ENCODE assay signal across 17 cellular contexts in the genomic region with DNA sequence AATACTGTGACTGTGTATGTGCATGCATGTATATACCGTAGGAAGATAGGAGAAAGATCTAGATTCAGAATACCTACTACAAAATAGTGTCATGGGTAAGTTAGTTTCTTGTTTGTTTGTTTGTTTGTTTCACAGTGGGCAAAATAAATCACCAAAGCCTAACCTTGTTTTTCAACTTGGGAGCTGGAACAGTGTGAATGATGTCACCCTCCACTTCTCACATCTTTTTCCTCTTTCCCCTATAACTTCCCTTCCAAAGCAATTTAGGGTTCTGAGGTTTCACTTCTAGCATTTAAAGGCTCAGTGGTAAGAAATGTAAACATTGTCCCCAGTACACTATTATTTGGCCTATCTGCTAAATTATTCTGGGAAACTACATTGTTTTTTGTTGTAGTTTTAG. TPM values are rescaled to one million over a fixed set of nuclear protein-coding genes. Genes with fewer than 3 reads are reported as not detected.
DNase-seq lines count a peak whose midpoint lies in the region; ATAC-seq, FAIRE-seq and TF ChIP-seq lines count a peak whose summit lies in the region.
"Had no signal": no experiment of that assay in that cellular context is flagged by ENCODE, and none has a peak within 500 bp of the region (broad histone marks: within the 10 kb centered on the region; RNA-seq: fewer than 3 reads in every experiment).

No MANE protein-coding gene starts in this region.

- peaks cover 4% of the 10 kb centered on the region for H3K36me3 Mint-ChIP-seq in activated naive CD4-positive, alpha-beta T cell treated with anti-CD3 and anti-CD28 coated beads for 36 hours (ENCODE audit: low read depth)

- no peaks in the 10 kb centered on the region for H3K27me3 Mint-ChIP-seq in activated naive CD4-positive, alpha-beta T cell treated with anti-CD3 and anti-CD28 coated beads for 36 hours (ENCODE audit: low read depth)
- H3K27me3 Mint-ChIP-seq: activated naive CD8-positive, alpha-beta T cell treated with anti-CD3 and anti-CD28 coated beads, Interleukin-2, amount 50 U/mL, for 24 hours; naive B cell had no signal

- H4K20me1 ChIP-seq in K562 (replicated peaks; ENCODE audit: control insufficient read depth, insufficient read depth, low read length) (no peaks in the 10 kb centered on the region), hepatocyte (ENCODE audit: insufficient read depth, poor library complexity, severe bottlenecking) (no peaks in the 10 kb centered on the region)

- intact Hi-C loops in K562 (cut with micrococcal nuclease): loop anchor here (10.0 kb wide), 1 partner anchor 109 kb away; no protein-coding TSS in a partner anchor
- intact Hi-C loops in activated naive CD4-positive, alpha-beta T cell treated with anti-CD3 and anti-CD28 coated beads for 36 hours (cut with micrococcal nuclease): no loop called here

- CTCF ChIA-PET in K562 (lab: Yijun Ruan, JAX; ENCODE audit: low intra/inter-chr PET ratio): no interaction called here
- CTCF ChIA-PET in activated naive CD4-positive, alpha-beta T cell treated with anti-CD3 and anti-CD28 coated beads for 36 hours (lab: Charles Lee): no interaction called here

- no peaks in the 10 kb centered on the region for H3K27me3 ChIP-seq in ACC112 (ENCODE audit: insufficient read depth, low read length)
- H3K27me3 ChIP-seq in K562 (ENCODE audit: control insufficient read depth in 2 of 2, insufficient read depth in 2 of 2, low read length in 2 of 2): no peaks in the 10 kb centered on the region
- H3K27me3 ChIP-seq in mesenchymal stem cell (ENCODE audit: control insufficient read depth in 1 of 2, insufficient read depth in 1 of 2, low read length in 2 of 2): no peaks in the 10 kb centered on the region
- H3K27me3 ChIP-seq in hepatocyte: no peaks in the 10 kb centered on the region
- H3K27me3 ChIP-seq: heart right ventricle, MG63, testis had no signal

- H3K9me2 ChIP-seq in hepatocyte (replicated peaks; ENCODE audit: insufficient read depth): no peaks in the 10 kb centered on the region

- no peak overlapping the region for H3K4ac ChIP-seq in mesenchymal stem cell (ENCODE audit: low read depth in 1 of 2, low read length in 2 of 2)

- WGBS in K562 (ENCODE audit: insufficient coverage, low coverage, missing lambda C conversion rate): 93% methylated on average over 1 of the region's 1 CpG
- WGBS in mesenchymal stem cell: no CpG with 5 or more reads among the region's 1 CpG
- WGBS in hepatocyte (ENCODE audit: low lambda C conversion rate, missing lambda C conversion rate): 97% methylated on average over 1 of the region's 1 CpG

- H3K9me3 Mint-ChIP-seq in activated naive CD4-positive, alpha-beta T cell treated with anti-CD3 and anti-CD28 coated beads for 36 hours: no peaks in the 10 kb centered on the region
- H3K9me3 Mint-ChIP-seq: activated naive CD8-positive, alpha-beta T cell treated with anti-CD3 and anti-CD28 coated beads, Interleukin-2, amount 50 U/mL, for 24 hours; naive B cell had no signal

- H4K91ac ChIP-seq in mesenchymal stem cell (ENCODE audit: low read length): no peak overlapping the region

- H3K9me1 ChIP-seq in K562 (ENCODE audit: control insufficient read depth, insufficient read depth, low read length): no peaks in the 10 kb centered on the region

- H2BK5ac ChIP-seq in mesenchymal stem cell (ENCODE audit: low read depth, low read length, poor library complexity, severe bottlenecking): peak overlapping the region; percentile 96

- no peak overlapping the region for H3K27ac Mint-ChIP-seq in activated naive CD4-positive, alpha-beta T cell treated with anti-CD3 and anti-CD28 coated beads for 36 hours
- H3K27ac Mint-ChIP-seq: activated naive CD8-positive, alpha-beta T cell treated with anti-CD3 and anti-CD28 coated beads, Interleukin-2, amount 50 U/mL, for 24 hours had no signal

- H3K27ac ChIP-seq in ACC112 (ENCODE audit: low read depth, low read length) (peak overlapping the region; percentile 32; the same call in 1 of the 2 replicates), K562 (ENCODE audit: extremely low read depth, low read depth, low read length) (no peak overlapping the region), mesenchymal stem cell (ENCODE audit: low read length, poor library complexity, severe bottlenecking) (peak overlapping the region; percentile 97), hepatocyte (no peak overlapping the region)
- H3K27ac ChIP-seq: testis had no signal

- H3K79me2 ChIP-seq in ACC112 (ENCODE audit: control insufficient read depth, insufficient read depth, low read length, unreplicated experiment) (peaks cover 8% of the 10 kb centered on the region), K562 (ENCODE audit: control insufficient read depth, insufficient read depth, low read length) (peaks cover 13% of the 10 kb centered on the region; the same call in 2 of the 3 replicates), hepatocyte (no peaks in the 10 kb centered on the region)

- H2BK120ac ChIP-seq in mesenchymal stem cell (ENCODE audit: low read depth, low read length): no peak overlapping the region

- ATAC-seq in K562 (no peak), GM21737 (IDR thresholded peaks at IDR 0.05; ENCODE audit: unreplicated experiment) (no peak), HG03342 (IDR thresholded peaks at IDR 0.05; ENCODE audit: unreplicated experiment) (no peak)
- ATAC-seq: activated naive CD8-positive, alpha-beta T cell treated with anti-CD3 and anti-CD28 coated beads, Interleukin-2, amount 50 U/mL, for 24 hours; Right ventricle myocardium inferior had no signal

- H4K8ac ChIP-seq in mesenchymal stem cell (ENCODE audit: low read length): no peak overlapping the region

- peak overlapping the region; percentile 16 for H2AK5ac ChIP-seq in mesenchymal stem cell (ENCODE audit: low read length, severe bottlenecking)

- H3K9ac ChIP-seq in K562 (ENCODE audit: insufficient read depth in 1 of 2, low read depth in 2 of 2, low read length in 2 of 2) (no peak overlapping the region), mesenchymal stem cell (ENCODE audit: low read length) (peak overlapping the region; percentile 44)

- BruUV-seq in K562 (replicated peaks; lab: Mats Ljungman, UMichigan): no TSS peak

- no peak overlapping the region for H3K4me3 Mint-ChIP-seq in activated naive CD4-positive, alpha-beta T cell treated with anti-CD3 and anti-CD28 coated beads for 36 hours
- H3K4me3 Mint-ChIP-seq: activated naive CD8-positive, alpha-beta T cell treated with anti-CD3 and anti-CD28 coated beads, Interleukin-2, amount 50 U/mL, for 24 hours had no signal

- in situ Hi-C loops in K562 (cut with MboI): no loop called here

- H3K18ac ChIP-seq in mesenchymal stem cell (ENCODE audit: low read depth in 1 of 2, low read length in 2 of 2): no peak overlapping the region

- H2BK15ac ChIP-seq in mesenchymal stem cell (ENCODE audit: low read depth, poor library complexity, severe bottlenecking): no peak overlapping the region

- H2BK12ac ChIP-seq in mesenchymal stem cell (ENCODE audit: low read length in 2 of 2): no peak overlapping the region

- H3K9me3 ChIP-seq in K562 (replicated peaks; ENCODE audit: control insufficient read depth, insufficient read depth, low read depth, low read length): no peaks in the 10 kb centered on the region
- no peaks in the 10 kb centered on the region for H3K9me3 ChIP-seq in mesenchymal stem cell (ENCODE audit: control insufficient read depth, low read length)
- no peaks in the 10 kb centered on the region for H3K9me3 ChIP-seq in hepatocyte (ENCODE audit: low read depth)
- H3K9me3 ChIP-seq: heart right ventricle, testis had no signal

- H3K23ac ChIP-seq in mesenchymal stem cell (ENCODE audit: low read length in 2 of 2): no peak overlapping the region

- DNase-seq in H4 (ENCODE audit: low spot score) (peak; percentile 11), K562 (ENCODE audit: extremely low read depth in 1 of 4, low spot score in 3 of 4) (no peak), mesenchymal stem cell (peak; percentile 52), hepatocyte (ENCODE audit: low spot score) (no peak)
- no peak for DNase-seq in activated naive CD4-positive, alpha-beta T cell treated with anti-CD3 and anti-CD28 coated beads for 36 hours
- DNase-seq: activated CD4-positive, alpha-beta T cell treated with anti-CD3 and anti-CD28 coated beads, Interleukin-2, amount 50 U/mL, for 1 hour; activated naive CD8-positive, alpha-beta T cell treated with anti-CD3 and anti-CD28 coated beads, Interleukin-2, amount 50 U/mL, for 24 hours; activated T-cell treated with anti-CD3 and anti-CD28 coated beads, Interleukin-2, amount 50 U/mL, for 48 hours; heart right ventricle; MG63; naive B cell; NCI-H2171; testis had no signal

- FAIRE-seq in K562 (lab: Jason Lieb, UNC): no peak

- H3K4me1 ChIP-seq in ACC112 (ENCODE audit: control insufficient read depth, insufficient read depth, low read length, unreplicated experiment) (peaks cover 54% of the 10 kb centered on the region), K562 (replicated peaks in 1 of 2; ENCODE audit: control insufficient read depth in 2 of 2, insufficient read depth in 2 of 2, low read length in 2 of 2) (peaks cover 0 to 5% of the 10 kb centered on the region in 2 experiments; a peak in 2 of 5 replicates), mesenchymal stem cell (ENCODE audit: control insufficient read depth, insufficient read depth, low read depth, low read length) (peaks cover 4% of the 10 kb centered on the region), hepatocyte (ENCODE audit: insufficient read depth) (peaks cover 7% of the 10 kb centered on the region)

- no peak overlapping the region for H2AFZ ChIP-seq in ACC112 (ENCODE audit: low read length, unreplicated experiment)
- H2AFZ ChIP-seq in K562 (ENCODE audit: low read depth, low read length): no peak overlapping the region
- no peak overlapping the region for H2AFZ ChIP-seq in mesenchymal stem cell (ENCODE audit: low read depth, low read length)
- H2AFZ ChIP-seq in hepatocyte: no peak overlapping the region

- H3K36me3 ChIP-seq in ACC112 (ENCODE audit: insufficient read depth, low read length): no peaks in the 10 kb centered on the region
- H3K36me3 ChIP-seq in K562 (ENCODE audit: control insufficient read depth, insufficient read depth, low read length): peaks cover 15% of the 10 kb centered on the region
- H3K36me3 ChIP-seq in mesenchymal stem cell (ENCODE audit: control insufficient read depth in 1 of 2, insufficient read depth in 2 of 2, low read depth in 1 of 2, low read length in 2 of 2): no peaks in the 10 kb centered on the region
- H3K36me3 ChIP-seq in hepatocyte (replicated peaks; ENCODE audit: insufficient read depth, low read depth): no peaks in the 10 kb centered on the region
- H3K36me3 ChIP-seq: heart right ventricle had no signal

- TF ChIP-seq EP300 in K562 (IDR thresholded peaks at IDR 0.05; ENCODE audit: low read length): no peak

- H3K4me3 ChIP-seq in ACC112 (ENCODE audit: low read depth, low read length) (peak overlapping the region; percentile 9; the same call in 1 of the 2 replicates), K562 (no peak overlapping the region), mesenchymal stem cell (ENCODE audit: insufficient read depth in 1 of 2, low read depth in 1 of 2, low read length in 2 of 2) (no peak overlapping the region), hepatocyte (no peak overlapping the region)
- H3K4me3 ChIP-seq: heart right ventricle, MG63, testis had no signal

- no peak for TF ChIP-seq RAD21 in K562 (CRISPR knock-in tag; conservative IDR thresholded peaks at IDR 0.05 in 1 of 2, IDR thresholded peaks at IDR 0.05 in 1 of 2)

- no peak overlapping the region for H3K14ac ChIP-seq in mesenchymal stem cell (ENCODE audit: low read length in 2 of 2)

- H3K4me2 ChIP-seq in K562 (ENCODE audit: insufficient read depth, low read length) (no peak overlapping the region), mesenchymal stem cell (ENCODE audit: low read length, poor library complexity, severe bottlenecking) (no peak overlapping the region), hepatocyte (no peak overlapping the region)

- TF ChIP-seq CTCF in K562 (IDR thresholded peaks at IDR 0.05 in 2 of 3, conservative IDR thresholded peaks at IDR 0.05 in 1 of 3; ENCODE audit: insufficient read depth in 2 of 3, low read depth in 1 of 3, low read length in 3 of 3) (no peak), hepatocyte (IDR thresholded peaks at IDR 0.05; ENCODE audit: poor library complexity) (no peak)

- no peak for TF ChIP-seq POLR2A in K562 (conservative IDR thresholded peaks at IDR 0.05)

- POLR2A ChIA-PET in K562 (lab: Yijun Ruan, JAX): interaction anchor here (1.2 kb wide), 1 partner anchor 9 kb away, joined by 3 read pairs; no protein-coding TSS in a partner anchor

- peaks cover 6% of the 10 kb centered on the region for H3K79me1 ChIP-seq in mesenchymal stem cell (replicated peaks; ENCODE audit: low read length, poor library complexity, severe bottlenecking)

- peaks cover 12% of the 10 kb centered on the region for H3K4me1 Mint-ChIP-seq in activated naive CD4-positive, alpha-beta T cell treated with anti-CD3 and anti-CD28 coated beads for 36 hours (ENCODE audit: low read depth)

RNA-seq across cellular contexts. Expression of a gene that starts 5.4 kb away (rescaled TPM):
- not detected in 2 replicates for total RNA-seq in H4 (2014; rRNA removed; shearing (Covaris generic))
- total RNA-seq in K562 (2011; cell fraction: chromatin; rRNA removed; ENCODE audit: low replicate concordance): not detected in 2 replicates
- total RNA-seq in K562 (2011; cell fraction: nucleolus; rRNA removed): not detected in 2 replicates
- not detected in 2 replicates for total RNA-seq in K562 (2011; cell fraction: nucleoplasm; rRNA removed)
- total RNA-seq in K562 (2014; rRNA removed) (not detected in 2 replicates), K562 (2014; rRNA removed; fragmentation: Illumina TruSeq; extraction: Trizol) (not detected in 2 replicates), K562 (2015; rRNA removed; fragmentation: Illumina TruSeq; extraction: Trizol) (not detected in 2 replicates), K562 (2021) (not detected in 2 replicates), hepatocyte (0.23 and 0.60 TPM in 2 replicates)
- polyA plus RNA-seq in K562 (2011; rRNA removed) (not detected in 2 replicates), K562 (2014; fragmentation: Illumina TruSeq; extraction: Trizol) (not detected in 2 replicates), K562 (2014; fragmentation: Nextera tagmentation; extraction: Ambion mirVana) (not detected), K562 (2014; rRNA removed) (not detected in 2 replicates), hepatocyte (0.21 and 1.2 TPM in 2 replicates)
- not detected in 2 replicates for polyA plus RNA-seq in K562 (2011; cell fraction: cytosol; rRNA removed)
- not detected in 2 replicates for polyA plus RNA-seq in K562 (2011; cell fraction: nucleus; rRNA removed)
- not detected in 2 replicates for polyA plus RNA-seq in K562 (2012)
- not detected in 2 replicates for polyA minus RNA-seq in K562 (2011; rRNA and poly(A)+ RNA removed)
- polyA minus RNA-seq in K562 (2011; cell fraction: cytosol; rRNA and poly(A)+ RNA removed): not detected in 2 replicates
- polyA minus RNA-seq in K562 (2011; cell fraction: nucleus; rRNA and poly(A)+ RNA removed): not detected in 2 replicates
- polyA plus RNA-seq in mesenchymal stem cell (2013, experiment 1 of 2): not detected
- not detected for polyA plus RNA-seq in mesenchymal stem cell (2013, experiment 2 of 2)
- not detected for total RNA-seq in activated naive CD4-positive, alpha-beta T cell treated with anti-CD3 and anti-CD28 coated beads for 36 hours
- total RNA-seq: Right ventricle myocardium inferior, testis had no signal

Comparison
In these comparisons a context has a peak if more than half of its experiments do, and no peak if none do; other contexts are left out.
1. H3K27ac ChIP-seq: peak in ACC112 (single experiment) and mesenchymal stem cell (single experiment); none in K562 (single experiment) and hepatocyte (single experiment).
2. DNase-seq: peak in H4 (single experiment) and mesenchymal stem cell (single experiment); none in K562 (0 of 4), hepatocyte (single experiment) and activated naive CD4-positive, alpha-beta T cell treated with anti-CD3 and anti-CD28 coated beads for 36 hours (single experiment).